1 cellular context compared by ENCODE assay signal in genomic region chr5:95938766-95939165, GRCh38.
TF ChIP-seq lines count a peak whose summit lies in the region.

No MANE protein-coding gene starts in this region.

TF ChIP-seq in GM12878, 131 proteins besides CTCF, POLR2A, EP300 and RAD21 (continued from another document):
- no peak for TF ChIP-seq E2F8 (IDR thresholded peaks at IDR 0.05; ENCODE audit: low read depth, partially characterized antibody)
- no peak for TF ChIP-seq ESRRA (IDR thresholded peaks at IDR 0.05; ENCODE audit: low read length)
- TF ChIP-seq, protein P1, sequence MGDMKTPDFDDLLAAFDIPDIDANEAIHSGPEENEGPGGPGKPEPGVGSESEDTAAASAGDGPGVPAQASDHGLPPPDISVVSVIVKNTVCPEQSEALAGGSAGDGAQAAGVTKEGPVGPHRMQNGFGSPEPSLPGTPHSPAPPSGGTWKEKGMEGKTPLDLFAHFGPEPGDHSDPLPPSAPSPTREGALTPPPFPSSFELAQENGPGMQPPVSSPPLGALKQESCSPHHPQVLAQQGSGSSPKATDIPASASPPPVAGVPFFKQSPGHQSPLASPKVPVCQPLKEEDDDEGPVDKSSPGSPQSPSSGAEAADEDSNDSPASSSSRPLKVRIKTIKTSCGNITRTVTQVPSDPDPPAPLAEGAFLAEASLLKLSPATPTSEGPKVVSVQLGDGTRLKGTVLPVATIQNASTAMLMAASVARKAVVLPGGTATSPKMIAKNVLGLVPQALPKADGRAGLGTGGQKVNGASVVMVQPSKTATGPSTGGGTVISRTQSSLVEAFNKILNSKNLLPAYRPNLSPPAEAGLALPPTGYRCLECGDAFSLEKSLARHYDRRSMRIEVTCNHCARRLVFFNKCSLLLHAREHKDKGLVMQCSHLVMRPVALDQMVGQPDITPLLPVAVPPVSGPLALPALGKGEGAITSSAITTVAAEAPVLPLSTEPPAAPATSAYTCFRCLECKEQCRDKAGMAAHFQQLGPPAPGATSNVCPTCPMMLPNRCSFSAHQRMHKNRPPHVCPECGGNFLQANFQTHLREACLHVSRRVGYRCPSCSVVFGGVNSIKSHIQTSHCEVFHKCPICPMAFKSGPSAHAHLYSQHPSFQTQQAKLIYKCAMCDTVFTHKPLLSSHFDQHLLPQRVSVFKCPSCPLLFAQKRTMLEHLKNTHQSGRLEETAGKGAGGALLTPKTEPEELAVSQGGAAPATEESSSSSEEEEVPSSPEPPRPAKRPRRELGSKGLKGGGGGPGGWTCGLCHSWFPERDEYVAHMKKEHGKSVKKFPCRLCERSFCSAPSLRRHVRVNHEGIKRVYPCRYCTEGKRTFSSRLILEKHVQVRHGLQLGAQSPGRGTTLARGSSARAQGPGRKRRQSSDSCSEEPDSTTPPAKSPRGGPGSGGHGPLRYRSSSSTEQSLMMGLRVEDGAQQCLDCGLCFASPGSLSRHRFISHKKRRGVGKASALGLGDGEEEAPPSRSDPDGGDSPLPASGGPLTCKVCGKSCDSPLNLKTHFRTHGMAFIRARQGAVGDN (IDR thresholded peaks at IDR 0.05): no peak
- TF ChIP-seq SRF (IDR thresholded peaks at IDR 0.05; ENCODE audit: low read depth in 2 of 2, low read length in 2 of 2): no peak
- no peak for TF ChIP-seq MEF2B (IDR thresholded peaks at IDR 0.05; ENCODE audit: partially characterized antibody, poor library complexity, severe bottlenecking)
- no peak for TF ChIP-seq TCF3 (IDR thresholded peaks at IDR 0.05; ENCODE audit: borderline replicate concordance, insufficient read depth, low read depth, low read length)
